Comparison of ENCODE assay signal across 21 cellular contexts in genomic region chr10:132228616-132229015, GRCh38. TPM values are rescaled to one million over a fixed set of nuclear protein-coding genes. Genes with fewer than 3 reads are reported as not detected.
DNase-seq lines count a peak whose midpoint lies in the region; ATAC-seq and TF ChIP-seq lines count a peak whose summit lies in the region.
"Had no signal": no experiment of that assay in that cellular context is flagged by ENCODE, and none has a peak within 500 bp of the region (broad histone marks: within the 10 kb centered on the region; RNA-seq: fewer than 3 reads in every experiment).

No MANE protein-coding gene starts in this region.

- H3K9me3 ChIP-seq in T-helper 17 cell (ENCODE audit: control insufficient read depth, low read length, poor library complexity, severe bottlenecking), result no peaks in the 10 kb centered on the region

- H3K4me3 Mint-ChIP-seq in activated naive CD8-positive, alpha-beta T cell treated with anti-CD3 and anti-CD28 coated beads, Interleukin-2, amount 10 ng/mL, durations not matched to agents 7 days and 5 days, result no peak overlapping the region
- H3K4me3 Mint-ChIP-seq in activated naive CD8-positive, alpha-beta T cell treated with anti-CD3 and anti-CD28 coated beads, Interleukin-2, amount 50 U/mL, for 24 hours, result no peak overlapping the region
- H3K4me3 Mint-ChIP-seq in T-helper 17 cell, result peak overlapping the region; percentile 45
- peak overlapping the region; percentile 70 for H3K4me3 Mint-ChIP-seq in natural killer cell
- H3K4me3 Mint-ChIP-seq in stimulated activated naive B cell treated with anti-CD40 and anti-IgM and Interleukin-4, amounts not matched to agents 10 μg/mL and 1 μg/mL and 100 μg/mL, for 72 hours, result no peak overlapping the region
- no peak overlapping the region for H3K4me3 Mint-ChIP-seq in activated CD8-positive, alpha-beta memory T cell treated with anti-CD3 and anti-CD28 coated beads, Interleukin-2, amount 10 ng/mL, durations not matched to agents 7 days and 5 days
- H3K4me3 Mint-ChIP-seq: CD8-positive, alpha-beta memory T cell had no signal

- H3K27ac Mint-ChIP-seq in activated naive CD8-positive, alpha-beta T cell treated with anti-CD3 and anti-CD28 coated beads, Interleukin-2, amount 10 ng/mL, durations not matched to agents 7 days and 5 days, result peak overlapping the region; percentile 70
- no peak overlapping the region for H3K27ac Mint-ChIP-seq in activated naive CD8-positive, alpha-beta T cell treated with anti-CD3 and anti-CD28 coated beads, Interleukin-2, amount 50 U/mL, for 24 hours
- H3K27ac Mint-ChIP-seq in T-helper 17 cell (no peak overlapping the region), natural killer cell (peak overlapping the region; percentile 84 to 90)
- peak overlapping the region; percentile 59 for H3K27ac Mint-ChIP-seq in stimulated activated naive B cell treated with anti-CD40 and anti-IgM and Interleukin-4, amounts not matched to agents 10 μg/mL and 1 μg/mL and 100 μg/mL, for 72 hours
- no peak overlapping the region for H3K27ac Mint-ChIP-seq in activated CD8-positive, alpha-beta memory T cell treated with anti-CD3 and anti-CD28 coated beads, Interleukin-2, amount 10 ng/mL, durations not matched to agents 7 days and 5 days

- H3K9me3 Mint-ChIP-seq in activated naive CD8-positive, alpha-beta T cell treated with anti-CD3 and anti-CD28 coated beads, Interleukin-2, amount 10 ng/mL, durations not matched to agents 7 days and 5 days, result no peaks in the 10 kb centered on the region
- no peaks in the 10 kb centered on the region for H3K9me3 Mint-ChIP-seq in activated naive CD8-positive, alpha-beta T cell treated with anti-CD3 and anti-CD28 coated beads, Interleukin-2, amount 50 U/mL, for 24 hours
- peaks cover 0 to 3% of the 10 kb centered on the region in 2 donors for H3K9me3 Mint-ChIP-seq in natural killer cell
- no peaks in the 10 kb centered on the region for H3K9me3 Mint-ChIP-seq in stimulated activated naive B cell treated with anti-CD40 and anti-IgM and Interleukin-4, amounts not matched to agents 10 μg/mL and 1 μg/mL and 100 μg/mL, for 72 hours
- H3K9me3 Mint-ChIP-seq in activated CD8-positive, alpha-beta memory T cell treated with anti-CD3 and anti-CD28 coated beads, Interleukin-2, amount 10 ng/mL, durations not matched to agents 7 days and 5 days (ENCODE audit: low read depth), result no peaks in the 10 kb centered on the region
- H3K9me3 Mint-ChIP-seq: CD8-positive, alpha-beta memory T cell had no signal

- no peak for TF ChIP-seq CTCF in natural killer cell (IDR thresholded peaks at IDR 0.05)

- ATAC-seq in activated naive CD8-positive, alpha-beta T cell treated with anti-CD3 and anti-CD28 coated beads, Interleukin-2, amount 10 ng/mL, durations not matched to agents 7 days and 5 days (ENCODE audit: low read depth), result no peak
- ATAC-seq in activated naive CD8-positive, alpha-beta T cell treated with anti-CD3 and anti-CD28 coated beads, Interleukin-2, amount 50 U/mL, for 24 hours, result no peak
- ATAC-seq in T-helper 17 cell, result no peak
- no peak for ATAC-seq in natural killer cell
- no peak for ATAC-seq in stimulated activated naive B cell treated with anti-CD40 and anti-IgM and Interleukin-4, amounts not matched to agents 10 μg/mL and 1 μg/mL and 100 μg/mL, for 72 hours (replicated peaks)
- ATAC-seq in HG03521 (IDR thresholded peaks at IDR 0.05; ENCODE audit: unreplicated experiment), result no peak
- ATAC-seq in activated CD8-positive, alpha-beta memory T cell treated with anti-CD3 and anti-CD28 coated beads, Interleukin-2, amount 10 ng/mL, durations not matched to agents 7 days and 5 days, result no peak

- POLR2A ChIA-PET in activated naive CD8-positive, alpha-beta T cell treated with anti-CD3 and anti-CD28 coated beads, Interleukin-2, amount 10 ng/mL, durations not matched to agents 7 days and 5 days (lab: Charles Lee), result no interaction called here

- CTCF ChIA-PET in activated CD8-positive, alpha-beta memory T cell treated with anti-CD3 and anti-CD28 coated beads, Interleukin-2, amount 10 ng/mL, durations not matched to agents 7 days and 5 days (lab: Charles Lee), result no interaction called here

- DNase-seq in activated naive CD8-positive, alpha-beta T cell treated with anti-CD3 and anti-CD28 coated beads, Interleukin-2, amount 10 ng/mL, durations not matched to agents 7 days and 5 days, result no peak
- no peak for DNase-seq in activated naive CD8-positive, alpha-beta T cell treated with anti-CD3 and anti-CD28 coated beads, Interleukin-2, amount 50 U/mL, for 24 hours
- DNase-seq in T-helper 17 cell (no peak), natural killer cell (no peak)
- no peak for DNase-seq in stimulated activated naive B cell treated with anti-CD40 and anti-IgM and Interleukin-4, amounts not matched to agents 10 μg/mL and 1 μg/mL and 100 μg/mL, for 72 hours
- no peak for DNase-seq in activated CD8-positive, alpha-beta memory T cell treated with anti-CD3 and anti-CD28 coated beads, Interleukin-2, amount 10 ng/mL, durations not matched to agents 7 days and 5 days
- DNase-seq: Calu3; CD8-positive, alpha-beta memory T cell; GOT3; HCEC 1CT; KBM-7; MM.1S; NCI-H1048; NCI-H1417 treated with DMSO at 0.1 percent for 48 hours; NCI-H187; NCI-H446 treated with DMSO at 0.1 percent for 48 hours; NCI-H526 treated with DMSO at 0.1 percent for 48 hours; OCI-M1; Right ventricle myocardium superior had no signal

- H3K36me3 Mint-ChIP-seq in activated naive CD8-positive, alpha-beta T cell treated with anti-CD3 and anti-CD28 coated beads, Interleukin-2, amount 10 ng/mL, durations not matched to agents 7 days and 5 days, result no peaks in the 10 kb centered on the region
- H3K36me3 Mint-ChIP-seq in activated naive CD8-positive, alpha-beta T cell treated with anti-CD3 and anti-CD28 coated beads, Interleukin-2, amount 50 U/mL, for 24 hours (ENCODE audit: low read depth), result peaks cover 3% of the 10 kb centered on the region
- H3K36me3 Mint-ChIP-seq in T-helper 17 cell (ENCODE audit: low read depth), result peaks cover 7% of the 10 kb centered on the region
- no peaks in the 10 kb centered on the region for H3K36me3 Mint-ChIP-seq in natural killer cell
- H3K36me3 Mint-ChIP-seq in stimulated activated naive B cell treated with anti-CD40 and anti-IgM and Interleukin-4, amounts not matched to agents 10 μg/mL and 1 μg/mL and 100 μg/mL, for 72 hours, result peaks cover 3 to 9% of the 10 kb centered on the region in 2 donors
- no peaks in the 10 kb centered on the region for H3K36me3 Mint-ChIP-seq in activated CD8-positive, alpha-beta memory T cell treated with anti-CD3 and anti-CD28 coated beads, Interleukin-2, amount 10 ng/mL, durations not matched to agents 7 days and 5 days

- peaks cover 32% of the 10 kb centered on the region for H3K4me1 Mint-ChIP-seq in activated naive CD8-positive, alpha-beta T cell treated with anti-CD3 and anti-CD28 coated beads, Interleukin-2, amount 10 ng/mL, durations not matched to agents 7 days and 5 days
- peaks cover 36% of the 10 kb centered on the region for H3K4me1 Mint-ChIP-seq in activated naive CD8-positive, alpha-beta T cell treated with anti-CD3 and anti-CD28 coated beads, Interleukin-2, amount 50 U/mL, for 24 hours
- H3K4me1 Mint-ChIP-seq in T-helper 17 cell, result peaks cover 24% of the 10 kb centered on the region
- H3K4me1 Mint-ChIP-seq in natural killer cell, result peaks cover 23 to 46% of the 10 kb centered on the region in 2 donors
- peaks cover 28 to 29% of the 10 kb centered on the region in 2 donors for H3K4me1 Mint-ChIP-seq in stimulated activated naive B cell treated with anti-CD40 and anti-IgM and Interleukin-4, amounts not matched to agents 10 μg/mL and 1 μg/mL and 100 μg/mL, for 72 hours
- H3K4me1 Mint-ChIP-seq in activated CD8-positive, alpha-beta memory T cell treated with anti-CD3 and anti-CD28 coated beads, Interleukin-2, amount 10 ng/mL, durations not matched to agents 7 days and 5 days, result peaks cover 37% of the 10 kb centered on the region

- H3K27me3 Mint-ChIP-seq in activated naive CD8-positive, alpha-beta T cell treated with anti-CD3 and anti-CD28 coated beads, Interleukin-2, amount 10 ng/mL, durations not matched to agents 7 days and 5 days, result no peaks in the 10 kb centered on the region
- H3K27me3 Mint-ChIP-seq in activated naive CD8-positive, alpha-beta T cell treated with anti-CD3 and anti-CD28 coated beads, Interleukin-2, amount 50 U/mL, for 24 hours, result no peaks in the 10 kb centered on the region
- no peaks in the 10 kb centered on the region for H3K27me3 Mint-ChIP-seq in T-helper 17 cell
- H3K27me3 Mint-ChIP-seq in natural killer cell (ENCODE audit: low read depth in 2 of 2), result no peaks in the 10 kb centered on the region
- H3K27me3 Mint-ChIP-seq in stimulated activated naive B cell treated with anti-CD40 and anti-IgM and Interleukin-4, amounts not matched to agents 10 μg/mL and 1 μg/mL and 100 μg/mL, for 72 hours, result no peaks in the 10 kb centered on the region
- no peaks in the 10 kb centered on the region for H3K27me3 Mint-ChIP-seq in activated CD8-positive, alpha-beta memory T cell treated with anti-CD3 and anti-CD28 coated beads, Interleukin-2, amount 10 ng/mL, durations not matched to agents 7 days and 5 days

- intact Hi-C loops in natural killer cell (cut with micrococcal nuclease), result loop anchor here (10.0 kb wide), 1 partner anchor 226 kb away; no protein-coding TSS in a partner anchor

RNA-seq across cellular contexts. Expression of gene DPYSL4, which starts 41.9 kb away (rescaled TPM):
- 1 to 10 TPM; 5.2 to 8.5 TPM for total RNA-seq in activated naive CD8-positive, alpha-beta T cell treated with anti-CD3 and anti-CD28 coated beads, Interleukin-2, amount 10 ng/mL, durations not matched to agents 7 days and 5 days
- total RNA-seq in T-helper 17 cell, result 1 to 10 TPM in 1 of 2 donors, under 1 TPM in 1; 0.52 to 3.3 TPM
- total RNA-seq in natural killer cell, result 1 to 10 TPM in 2 of 3 donors, under 1 TPM in 1; 0.40 to 1.3 (median 1.0) TPM
- 1 to 10 TPM; 1.5 to 2.6 TPM for total RNA-seq in activated CD8-positive, alpha-beta memory T cell treated with anti-CD3 and anti-CD28 coated beads, Interleukin-2, amount 10 ng/mL, durations not matched to agents 7 days and 5 days
- total RNA-seq: Calu3, HT1080 had no signal

Comparison
In these comparisons a context has a peak if more than half of its experiments do, and no peak if none do; other contexts are left out.
1. H3K27ac Mint-ChIP-seq: peak in activated naive CD8-positive, alpha-beta T cell treated with anti-CD3 and anti-CD28 coated beads, Interleukin-2, amount 10 ng/mL, durations not matched to agents 7 days and 5 days (single experiment), natural killer cell (2 of 2) and stimulated activated naive B cell treated with anti-CD40 and anti-IgM and Interleukin-4, amounts not matched to agents 10 μg/mL and 1 μg/mL and 100 μg/mL, for 72 hours (single experiment); none in activated naive CD8-positive, alpha-beta T cell treated with anti-CD3 and anti-CD28 coated beads, Interleukin-2, amount 50 U/mL, for 24 hours (single experiment), T-helper 17 cell (single experiment) and activated CD8-positive, alpha-beta memory T cell treated with anti-CD3 and anti-CD28 coated beads, Interleukin-2, amount 10 ng/mL, durations not matched to agents 7 days and 5 days (single experiment).
2. H3K4me3 Mint-ChIP-seq: peak in T-helper 17 cell (single experiment) and natural killer cell (single experiment); none in activated naive CD8-positive, alpha-beta T cell treated with anti-CD3 and anti-CD28 coated beads, Interleukin-2, amount 10 ng/mL, durations not matched to agents 7 days and 5 days (single experiment), activated naive CD8-positive, alpha-beta T cell treated with anti-CD3 and anti-CD28 coated beads, Interleukin-2, amount 50 U/mL, for 24 hours (single experiment), stimulated activated naive B cell treated with anti-CD40 and anti-IgM and Interleukin-4, amounts not matched to agents 10 μg/mL and 1 μg/mL and 100 μg/mL, for 72 hours (0 of 2) and activated CD8-positive, alpha-beta memory T cell treated with anti-CD3 and anti-CD28 coated beads, Interleukin-2, amount 10 ng/mL, durations not matched to agents 7 days and 5 days (single experiment).